Comparison of ENCODE assay signal across 19 cellular contexts in genomic region chr12:44372259-44372658, GRCh38.
DNase-seq lines count a peak whose midpoint lies in the region; ATAC-seq, FAIRE-seq and TF ChIP-seq lines count a peak whose summit lies in the region.
"Had no signal": no experiment of that assay in that cellular context is flagged by ENCODE, and none has a peak within 500 bp of the region (broad histone marks: within the 10 kb centered on the region; RNA-seq: fewer than 3 reads in every experiment).

No MANE protein-coding gene starts in this region.

- no peak overlapping the region for H2BK15ac ChIP-seq in mesenchymal stem cell (ENCODE audit: low read depth, poor library complexity, severe bottlenecking)

- H3K4me3 ChIP-seq in PC-3 (ENCODE audit: low read length), result no peak overlapping the region
- no peak overlapping the region for H3K4me3 ChIP-seq in mesenchymal stem cell (ENCODE audit: insufficient read depth in 1 of 2, low read depth in 1 of 2, low read length in 2 of 2)
- no peak overlapping the region for H3K4me3 ChIP-seq in H7 (ENCODE audit: insufficient read depth, low read depth, low read length)
- H3K4me3 ChIP-seq: BLaER1, transverse colon had no signal

- H3K36me3 ChIP-seq in PC-3 (ENCODE audit: low read depth, low read length) (no peaks in the 10 kb centered on the region), mesenchymal stem cell (ENCODE audit: control insufficient read depth in 1 of 2, insufficient read depth in 2 of 2, low read depth in 1 of 2, low read length in 2 of 2) (no peaks in the 10 kb centered on the region), H7 (replicated peaks; ENCODE audit: control insufficient read depth, insufficient read depth, low read length) (no peaks in the 10 kb centered on the region)
- H3K36me3 ChIP-seq: BLaER1, transverse colon had no signal

- BruUV-seq in PC-3 (replicated peaks; lab: Mats Ljungman, UMichigan), result no TSS peak

- intact Hi-C loops in PC-3 (cut with micrococcal nuclease), result loop anchor here (1.0 to 10.0 kb wide), 2 partner anchors 58 to 317 kb away; no protein-coding TSS in a partner anchor

- POLR2A ChIA-PET in PC-3 (lab: Charles Lee; ENCODE audit: unreplicated experiment), result no interaction called here

- H4K20me1 ChIP-seq in PC-3 (ENCODE audit: low read length), result no peaks in the 10 kb centered on the region
- H4K20me1 ChIP-seq: BLaER1 had no signal

- H3K27me3 ChIP-seq in PC-3 (ENCODE audit: low read length), result no peaks in the 10 kb centered on the region
- no peaks in the 10 kb centered on the region for H3K27me3 ChIP-seq in mesenchymal stem cell (ENCODE audit: control insufficient read depth in 1 of 2, insufficient read depth in 1 of 2, low read length in 2 of 2)
- H3K27me3 ChIP-seq in H7 (ENCODE audit: control insufficient read depth, insufficient read depth, low read length), result no peaks in the 10 kb centered on the region
- H3K27me3 ChIP-seq: BLaER1, transverse colon had no signal

- H3K9me2 ChIP-seq in PC-3 (replicated peaks; ENCODE audit: low read length), result no peaks in the 10 kb centered on the region

- H3F3A ChIP-seq in PC-3 (ENCODE audit: low read length, unreplicated experiment), result no peaks in the 10 kb centered on the region

- no peak overlapping the region for H2BK120ac ChIP-seq in mesenchymal stem cell (ENCODE audit: low read depth, low read length)

- H3K14ac ChIP-seq in mesenchymal stem cell (ENCODE audit: low read length in 2 of 2), result no peak overlapping the region

- ATAC-seq in PC-3, result peak; percentile 74

- H3K9ac ChIP-seq in PC-3 (ENCODE audit: low read length), result no peak overlapping the region
- H3K9ac ChIP-seq in mesenchymal stem cell (ENCODE audit: low read length), result no peak overlapping the region
- H3K9ac ChIP-seq: BLaER1 had no signal

- H3K4me1 ChIP-seq in PC-3 (ENCODE audit: insufficient read depth, low read length) (peaks cover 34% of the 10 kb centered on the region), mesenchymal stem cell (ENCODE audit: control insufficient read depth, insufficient read depth, low read depth, low read length) (no peaks in the 10 kb centered on the region)
- H3K4me1 ChIP-seq: transverse colon had no signal

- H3K9me3 ChIP-seq in PC-3 (ENCODE audit: low read length) (no peaks in the 10 kb centered on the region), mesenchymal stem cell (ENCODE audit: control insufficient read depth, low read length) (no peaks in the 10 kb centered on the region)
- H3K9me3 ChIP-seq: BLaER1, transverse colon had no signal

- no peak overlapping the region for H2AFZ ChIP-seq in PC-3 (ENCODE audit: low read length)
- no peak overlapping the region for H2AFZ ChIP-seq in mesenchymal stem cell (ENCODE audit: low read depth, low read length)

- CTCF ChIA-PET in PC-3 (lab: Charles Lee), result no interaction called here

- no peak overlapping the region for H4K8ac ChIP-seq in mesenchymal stem cell (ENCODE audit: low read length)

- no peak overlapping the region for H2AK5ac ChIP-seq in mesenchymal stem cell (ENCODE audit: low read length, severe bottlenecking)

- H3K4ac ChIP-seq in mesenchymal stem cell (ENCODE audit: low read depth in 1 of 2, low read length in 2 of 2), result no peak overlapping the region

- H3K23ac ChIP-seq in mesenchymal stem cell (ENCODE audit: low read length in 2 of 2), result no peak overlapping the region

- H3K4me2 ChIP-seq in PC-3 (ENCODE audit: low read length) (peak overlapping the region; percentile 35), mesenchymal stem cell (ENCODE audit: low read length, poor library complexity, severe bottlenecking) (no peak overlapping the region)
- H3K4me2 ChIP-seq: BLaER1 had no signal

- H2BK12ac ChIP-seq in mesenchymal stem cell (ENCODE audit: low read length in 2 of 2), result no peak overlapping the region

- FAIRE-seq in frontal cortex (lab: Jason Lieb, UNC) (no peak), urothelium cell line (lab: Jason Lieb, UNC) (no peak)
- FAIRE-seq: colon, GM18507, TTC549 had no signal

- H3K27ac ChIP-seq in PC-3 (ENCODE audit: low read length) (peak overlapping the region; percentile 16; the same call in 1 of the 2 replicates), mesenchymal stem cell (ENCODE audit: low read length, poor library complexity, severe bottlenecking) (no peak overlapping the region)
- H3K27ac ChIP-seq: BLaER1, transverse colon had no signal

- TF ChIP-seq CTCF in PC-3 (conservative IDR thresholded peaks at IDR 0.05; ENCODE audit: low read depth, low read length), result no peak

- no peak overlapping the region for H2BK5ac ChIP-seq in mesenchymal stem cell (ENCODE audit: low read depth, low read length, poor library complexity, severe bottlenecking)

- no peaks in the 10 kb centered on the region for H3K79me1 ChIP-seq in mesenchymal stem cell (replicated peaks; ENCODE audit: low read length, poor library complexity, severe bottlenecking)

- DNase-seq in GM03348 (ENCODE audit: low spot score) (peak; percentile 3), PC-3 (peak; percentile 98), dedifferentiated amniotic fluid mesenchymal stem cell (ENCODE audit: extremely low spot score) (peak; percentile 61), mesenchymal stem cell (peak; percentile 27), frontal cortex (ENCODE audit: low spot score in 2 of 2) (no peak), H7 (no peak), urothelium cell line (ENCODE audit: low spot score) (no peak), DMS 273 (lab: John Stamatoyannopoulos, UW; ENCODE audit: unreplicated experiment) (no peak)
- DNase-seq: activated naive CD4-positive, alpha-beta T cell; activated T-cell treated with anti-CD3 and anti-CD28 coated beads for 4 hours; aorta; kidney glomerular epithelial cell; retina; stimulated activated naive CD4-positive, alpha-beta T cell; transverse colon had no signal

- H4K91ac ChIP-seq in mesenchymal stem cell (ENCODE audit: low read length), result no peak overlapping the region

- H3K18ac ChIP-seq in mesenchymal stem cell (ENCODE audit: low read depth in 1 of 2, low read length in 2 of 2), result no peak overlapping the region

- H3K79me2 ChIP-seq in PC-3 (ENCODE audit: low read length), result no peaks in the 10 kb centered on the region

- 100% methylated on average over 1 of the region's 2 CpGs for WGBS in mesenchymal stem cell

Comparison
In these comparisons a context has a peak if more than half of its experiments do, and no peak if none do; other contexts are left out.
1. DNase-seq: peak in GM03348 (single experiment), PC-3 (single experiment), dedifferentiated amniotic fluid mesenchymal stem cell (single experiment) and mesenchymal stem cell (single experiment); none in frontal cortex (0 of 2), H7 (single experiment), urothelium cell line (single experiment) and DMS 273 (single experiment).